In genomic region chr4:8233672-8234484, GRCh38 we compare ENCODE assay signal across 2 cellular contexts.
TF ChIP-seq lines count a peak whose summit lies in the region.

No MANE protein-coding gene starts in this region.

TF ChIP-seq in HepG2, 621 proteins besides CTCF, POLR2A, EP300 and RAD21:
- TF ChIP-seq ZNF768 (CRISPR knock-in tag; IDR thresholded peaks at IDR 0.05) = no peak
- TF ChIP-seq, protein P1, sequence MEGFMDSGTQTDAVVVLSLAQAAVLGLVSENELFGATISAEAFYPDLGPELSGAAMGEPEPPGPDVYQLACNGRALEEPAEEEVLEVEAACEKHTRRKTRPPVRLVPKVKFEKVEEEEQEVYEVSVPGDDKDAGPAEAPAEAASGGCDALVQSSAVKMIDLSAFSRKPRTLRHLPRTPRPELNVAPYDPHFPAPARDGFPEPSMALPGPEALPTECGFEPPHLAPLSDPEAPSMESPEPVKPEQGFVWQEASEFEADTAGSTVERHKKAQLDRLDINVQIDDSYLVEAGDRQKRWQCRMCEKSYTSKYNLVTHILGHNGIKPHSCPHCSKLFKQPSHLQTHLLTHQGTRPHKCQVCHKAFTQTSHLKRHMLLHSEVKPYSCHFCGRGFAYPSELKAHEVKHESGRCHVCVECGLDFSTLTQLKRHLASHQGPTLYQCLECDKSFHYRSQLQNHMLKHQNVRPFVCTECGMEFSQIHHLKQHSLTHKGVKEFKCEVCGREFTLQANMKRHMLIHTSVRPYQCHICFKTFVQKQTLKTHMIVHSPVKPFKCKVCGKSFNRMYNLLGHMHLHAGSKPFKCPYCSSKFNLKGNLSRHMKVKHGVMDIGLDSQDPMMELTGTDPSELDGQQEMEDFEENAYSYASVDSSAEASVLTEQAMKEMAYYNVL (CRISPR knock-in tag; IDR thresholded peaks at IDR 0.05; ENCODE audit: borderline replicate concordance) = peak; percentile 31; the same call in 1 of the 2 replicates
- TF ChIP-seq FOXA1 (IDR thresholded peaks at IDR 0.05) = 0 out of 2 replicates have a peak, but pooled peaks have one; percentile 6
- no peak for TF ChIP-seq FOXA1 (CRISPR knock-in tag; IDR thresholded peaks at IDR 0.05)

TF ChIP-seq in endothelial cell of umbilical vein, 7 proteins besides CTCF, POLR2A, EP300 and RAD21:
- TF ChIP-seq FOS (IDR thresholded peaks at IDR 0.05; ENCODE audit: borderline replicate concordance, insufficient read depth, low read length) (no peak), GATA2 (IDR thresholded peaks at IDR 0.05; ENCODE audit: insufficient read depth, insufficient read length, low read depth, low read length) (no peak), MAX (IDR thresholded peaks at IDR 0.05; ENCODE audit: insufficient read depth, insufficient read length) (no peak)
